Comparison of ENCODE assay signal across 21 cellular contexts in the genomic region with DNA sequence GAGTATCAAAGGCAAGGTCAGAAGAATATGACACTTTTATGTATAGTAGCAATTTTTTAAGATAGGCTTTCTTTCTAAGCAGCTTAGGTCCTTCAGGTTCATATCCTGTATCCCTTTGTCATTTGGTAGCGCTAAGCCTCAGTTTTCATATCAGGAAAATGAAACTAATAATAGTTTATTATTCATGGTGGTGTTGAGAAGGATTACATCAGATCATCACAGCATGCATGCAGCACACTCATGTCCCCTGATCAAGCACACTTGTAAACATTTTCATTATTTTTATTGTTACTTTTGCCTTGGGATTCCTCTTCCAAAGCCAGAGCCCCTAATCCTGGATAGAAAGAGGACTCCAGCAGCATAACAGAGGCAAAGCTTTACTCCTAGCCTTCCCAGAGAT.
"Had no signal": no experiment of that assay in that cellular context is flagged by ENCODE, and none has a peak within 500 bp of the region (broad histone marks: within the 10 kb centered on the region; RNA-seq: fewer than 3 reads in every experiment).

No MANE protein-coding gene starts in this region.

- H3K27ac Mint-ChIP-seq: activated CD4-positive, alpha-beta T cell treated with anti-CD3 and anti-CD28 coated beads, Interleukin-2, amount 10 ng/mL, durations not matched to agents 24 days and 14 days; activated CD8-positive, alpha-beta T cell treated with anti-CD3 and anti-CD28 coated beads, Interleukin-2, amount 10 ng/mL, durations not matched to agents 7 days and 5 days; activated naive CD4-positive, alpha-beta T cell treated with anti-CD3 and anti-CD28 coated beads, Interleukin-2, amount 10 ng/mL, durations not matched to agents 7 days and 5 days; activated naive CD8-positive, alpha-beta T cell treated with anti-CD3 and anti-CD28 coated beads, Interleukin-2, amount 50 U/mL, for 24 hours; memory B cell; naive thymus-derived CD8-positive, alpha-beta T cell; stimulated activated memory B cell treated with anti-CD40 and anti-IgM and Interleukin-4, amounts not matched to agents 10 μg/mL and 1 μg/mL and 100 μg/mL, for 72 hours had no signal

- H3K4me3 Mint-ChIP-seq: activated CD4-positive, alpha-beta T cell treated with anti-CD3 and anti-CD28 coated beads, Interleukin-2, amount 10 ng/mL, durations not matched to agents 24 days and 14 days; activated CD8-positive, alpha-beta T cell treated with anti-CD3 and anti-CD28 coated beads, Interleukin-2, amount 10 ng/mL, durations not matched to agents 7 days and 5 days; activated naive CD4-positive, alpha-beta T cell treated with anti-CD3 and anti-CD28 coated beads, Interleukin-2, amount 10 ng/mL, durations not matched to agents 7 days and 5 days; activated naive CD8-positive, alpha-beta T cell treated with anti-CD3 and anti-CD28 coated beads, Interleukin-2, amount 50 U/mL, for 24 hours; activated T-cell treated with anti-CD3 and anti-CD28 coated beads, Interleukin-2, amount 50 U/mL, for 4 hours; central memory CD8-positive, alpha-beta T cell; memory B cell; naive thymus-derived CD8-positive, alpha-beta T cell; stimulated activated memory B cell treated with anti-CD40 and anti-IgM and Interleukin-4, amounts not matched to agents 10 μg/mL and 1 μg/mL and 100 μg/mL, for 72 hours had no signal

- H3K9me3 ChIP-seq: gastroesophageal sphincter, heart left ventricle, left ventricle myocardium inferior, psoas muscle, testis, upper lobe of left lung had no signal

- ATAC-seq: activated CD8-positive, alpha-beta T cell treated with anti-CD3 and anti-CD28 coated beads, Interleukin-2, amount 10 ng/mL, durations not matched to agents 7 days and 5 days; activated naive CD8-positive, alpha-beta T cell treated with anti-CD3 and anti-CD28 coated beads, Interleukin-2, amount 50 U/mL, for 24 hours; activated T-cell treated with anti-CD3 and anti-CD28 coated beads, Interleukin-2, amount 50 U/mL, for 4 hours; esophagus mucosa; gastroesophageal sphincter; heart left ventricle; naive thymus-derived CD8-positive, alpha-beta T cell; right cardiac atrium; stimulated activated memory B cell treated with anti-CD40 and anti-IgM and Interleukin-4, amounts not matched to agents 10 μg/mL and 1 μg/mL and 100 μg/mL, for 72 hours had no signal

- H3K4me1 Mint-ChIP-seq: activated naive CD4-positive, alpha-beta T cell treated with anti-CD3 and anti-CD28 coated beads, Interleukin-2, amount 10 ng/mL, durations not matched to agents 7 days and 5 days; activated naive CD8-positive, alpha-beta T cell treated with anti-CD3 and anti-CD28 coated beads, Interleukin-2, amount 50 U/mL, for 24 hours; central memory CD8-positive, alpha-beta T cell; memory B cell; stimulated activated memory B cell treated with anti-CD40 and anti-IgM and Interleukin-4, amounts not matched to agents 10 μg/mL and 1 μg/mL and 100 μg/mL, for 72 hours had no signal

- H3K36me3 ChIP-seq: gastroesophageal sphincter, heart left ventricle, left ventricle myocardium inferior, upper lobe of left lung had no signal

- H3K27ac ChIP-seq: gastroesophageal sphincter, heart left ventricle, left ventricle myocardium inferior, psoas muscle, testis, upper lobe of left lung had no signal

- H3K9me3 Mint-ChIP-seq: activated CD4-positive, alpha-beta T cell treated with anti-CD3 and anti-CD28 coated beads, Interleukin-2, amount 10 ng/mL, durations not matched to agents 24 days and 14 days; activated naive CD4-positive, alpha-beta T cell treated with anti-CD3 and anti-CD28 coated beads, Interleukin-2, amount 10 ng/mL, durations not matched to agents 7 days and 5 days; activated naive CD8-positive, alpha-beta T cell treated with anti-CD3 and anti-CD28 coated beads, Interleukin-2, amount 50 U/mL, for 24 hours; activated T-cell treated with anti-CD3 and anti-CD28 coated beads, Interleukin-2, amount 50 U/mL, for 4 hours; central memory CD8-positive, alpha-beta T cell; memory B cell; naive thymus-derived CD8-positive, alpha-beta T cell; stimulated activated memory B cell treated with anti-CD40 and anti-IgM and Interleukin-4, amounts not matched to agents 10 μg/mL and 1 μg/mL and 100 μg/mL, for 72 hours had no signal

- DNase-seq: activated CD4-positive, alpha-beta T cell treated with anti-CD3 and anti-CD28 coated beads, Interleukin-2, amount 10 ng/mL, durations not matched to agents 24 days and 14 days; activated CD8-positive, alpha-beta T cell treated with anti-CD3 and anti-CD28 coated beads, Interleukin-2, amount 10 ng/mL, durations not matched to agents 7 days and 5 days; activated naive CD4-positive, alpha-beta T cell treated with anti-CD3 and anti-CD28 coated beads, Interleukin-2, amount 10 ng/mL, durations not matched to agents 7 days and 5 days; activated naive CD8-positive, alpha-beta T cell treated with anti-CD3 and anti-CD28 coated beads, Interleukin-2, amount 50 U/mL, for 24 hours; activated T-cell treated with anti-CD3 and anti-CD28 coated beads, Interleukin-2, amount 50 U/mL, for 4 hours; anterior cingulate cortex; effector CD4-positive, alpha-beta T cell; heart left ventricle; left ventricle myocardium inferior; naive thymus-derived CD8-positive, alpha-beta T cell; psoas muscle; right cardiac atrium; stimulated activated CD4-positive, alpha-beta T cell treated with anti-CD3 and anti-CD28 coated beads, Interleukin-4, amount 100 ng/mL, for 4 hours; T1000; testis; upper lobe of left lung had no signal

- H3K4me3 ChIP-seq: gastroesophageal sphincter, heart left ventricle, left ventricle myocardium inferior, psoas muscle, testis, upper lobe of left lung had no signal

- H3K4me1 ChIP-seq: gastroesophageal sphincter, heart left ventricle, left ventricle myocardium inferior, psoas muscle, testis, upper lobe of left lung had no signal

- H3K27me3 Mint-ChIP-seq: activated naive CD4-positive, alpha-beta T cell treated with anti-CD3 and anti-CD28 coated beads, Interleukin-2, amount 10 ng/mL, durations not matched to agents 7 days and 5 days had no signal

- H3K27me3 ChIP-seq: gastroesophageal sphincter, heart left ventricle, testis, upper lobe of left lung had no signal

- H3K36me3 Mint-ChIP-seq: activated naive CD4-positive, alpha-beta T cell treated with anti-CD3 and anti-CD28 coated beads, Interleukin-2, amount 10 ng/mL, durations not matched to agents 7 days and 5 days; memory B cell; naive thymus-derived CD8-positive, alpha-beta T cell; stimulated activated memory B cell treated with anti-CD40 and anti-IgM and Interleukin-4, amounts not matched to agents 10 μg/mL and 1 μg/mL and 100 μg/mL, for 72 hours had no signal
